Comparison of ENCODE assay signal across 12 cellular contexts in the genomic region with DNA sequence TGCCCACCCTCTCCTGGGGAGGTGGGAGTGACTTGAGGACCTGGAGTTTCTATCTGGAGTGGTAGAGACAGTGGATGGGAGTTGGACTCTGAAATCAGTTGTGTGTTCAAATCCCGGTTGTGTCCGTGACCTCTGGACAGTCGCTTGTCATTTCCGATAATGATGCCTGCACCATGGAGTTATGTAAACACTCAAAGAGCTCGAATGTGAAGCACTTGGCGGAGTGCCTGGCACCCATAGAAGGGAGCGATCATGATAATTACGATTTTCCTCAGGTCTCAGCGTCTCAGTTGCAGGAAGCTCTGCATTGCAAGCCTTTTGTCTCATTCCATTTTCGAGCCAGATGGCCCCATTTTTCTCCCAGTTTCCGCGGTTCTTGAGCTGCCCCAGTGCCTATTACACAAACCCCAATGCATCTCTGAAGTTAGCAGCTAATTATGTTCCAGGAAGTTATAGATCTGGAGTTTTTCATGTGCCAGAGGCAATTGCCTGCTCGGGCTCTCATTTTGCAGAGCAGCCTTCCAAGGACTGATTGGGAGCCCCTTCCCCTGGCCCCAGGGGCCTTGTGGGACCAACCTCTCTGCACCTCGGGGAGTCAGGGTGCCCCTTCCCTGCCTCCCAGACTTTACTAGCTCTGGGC.
DNase-seq lines count a peak whose midpoint lies in the region; ATAC-seq, FAIRE-seq and TF ChIP-seq lines count a peak whose summit lies in the region.
"Had no signal": no experiment of that assay in that cellular context is flagged by ENCODE, and none has a peak within 500 bp of the region (broad histone marks: within the 10 kb centered on the region; RNA-seq: fewer than 3 reads in every experiment).

No MANE protein-coding gene starts in this region.

- ATAC-seq in mucosa of descending colon: peak; percentile 37
- ATAC-seq in HG03175 (IDR thresholded peaks at IDR 0.05; ENCODE audit: unreplicated experiment): no peak

- no peak for TF ChIP-seq RAD21 in SK-N-SH (IDR thresholded peaks at IDR 0.05; ENCODE audit: low read length)

- no peak for TF ChIP-seq CTCF in SK-N-SH (IDR thresholded peaks at IDR 0.05)
- no peak for TF ChIP-seq CTCF in mucosa of descending colon (IDR thresholded peaks at IDR 0.05)

- no peaks in the 10 kb centered on the region for H3K9me2 ChIP-seq in SK-N-SH

- H3F3A ChIP-seq in SK-N-SH (replicated peaks; ENCODE audit: insufficient read depth): no peaks in the 10 kb centered on the region

- intact Hi-C loops in mucosa of descending colon (cut with DNase I, micrococcal nuclease): no loop called here

- no peak for FAIRE-seq in H54 (lab: Jason Lieb, UNC)
- FAIRE-seq: endothelial cell of umbilical vein, pancreas had no signal

- no peak overlapping the region for H3K4me3 ChIP-seq in SK-N-SH (ENCODE audit: low read depth in 2 of 2, low read length in 1 of 2)
- no peak overlapping the region for H3K4me3 ChIP-seq in mucosa of descending colon
- H3K4me3 ChIP-seq: pancreas, thyroid gland had no signal

- H3K36me3 ChIP-seq in SK-N-SH (replicated peaks in 1 of 2; ENCODE audit: control insufficient read depth in 1 of 2, insufficient read depth in 2 of 2, low read length in 1 of 2): no peaks in the 10 kb centered on the region
- no peaks in the 10 kb centered on the region for H3K36me3 ChIP-seq in mucosa of descending colon (ENCODE audit: low read depth)
- H3K36me3 ChIP-seq: pancreas, thyroid gland had no signal

- no peak overlapping the region for H3K9ac ChIP-seq in SK-N-SH

- no peak for TF ChIP-seq POLR2A in H54 (IDR thresholded peaks at IDR 0.05; ENCODE audit: low read depth, low read length)

- CTCF ChIA-PET in SK-N-SH (lab: Yijun Ruan, JAX): interaction anchor here (0.6 to 1.3 kb wide), 4 partner anchors 9 to 340 kb away, joined by 3 to 4 read pairs (median 3); no protein-coding TSS in a partner anchor

- H3K27me3 ChIP-seq in SK-N-SH (ENCODE audit: insufficient read depth): no peaks in the 10 kb centered on the region
- H3K27me3 ChIP-seq: pancreas, thyroid gland had no signal

- DNase-seq in D341Med (ENCODE audit: low spot score) (peak; percentile 22), NCI-H146 treated with DMSO at 0.1 percent for 48 hours (lab: John Stamatoyannopoulos, UW; ENCODE audit: unreplicated experiment) (peak; percentile 39), SK-N-SH (peak; percentile 45), mucosa of descending colon (peak in 2 of 3 donors; percentile 51 to 66), H54 (ENCODE audit: insufficient read length, low spot score) (no peak), HK-2 (ENCODE audit: unreplicated experiment) (no peak)
- DNase-seq in activated CD4-positive, alpha-beta T cell treated with anti-CD3 and anti-CD28 coated beads for 48 hours: no peak
- DNase-seq: NCI-H524 treated with DMSO at 0.1 percent for 48 hours, pancreas, thyroid gland had no signal

- H4K20me1 ChIP-seq in SK-N-SH (ENCODE audit: insufficient read depth): no peaks in the 10 kb centered on the region

- H3K9me3 ChIP-seq in SK-N-SH: no peaks in the 10 kb centered on the region
- no peaks in the 10 kb centered on the region for H3K9me3 ChIP-seq in mucosa of descending colon
- H3K9me3 ChIP-seq: pancreas, thyroid gland had no signal

- H3K4me2 ChIP-seq in SK-N-SH: no peak overlapping the region; the same call in 1 of the 2 replicates

- no peaks in the 10 kb centered on the region for H3K79me2 ChIP-seq in SK-N-SH (ENCODE audit: insufficient read depth)

- no peak for TF ChIP-seq EP300 in SK-N-SH (IDR thresholded peaks at IDR 0.05; ENCODE audit: borderline replicate concordance in 1 of 2, low read depth in 1 of 2, low read length in 1 of 2)

- POLR2A ChIA-PET in SK-N-SH (lab: Yijun Ruan, JAX): no interaction called here

- peak overlapping the region in 1 of 2 experiments; percentile 60; a peak in 2 of 4 replicates for H3K27ac ChIP-seq in SK-N-SH (ENCODE audit: low read depth in 2 of 2, low read length in 1 of 2)
- H3K27ac ChIP-seq: pancreas, thyroid gland had no signal

- H3K4me1 ChIP-seq in SK-N-SH (ENCODE audit: control insufficient read depth in 1 of 2, insufficient read depth in 2 of 2, low read depth in 1 of 2, low read length in 1 of 2) (peaks cover 0 to 23% of the 10 kb centered on the region in 2 experiments; a peak in 1 of 4 replicates), mucosa of descending colon (ENCODE audit: low read depth) (peaks cover 6% of the 10 kb centered on the region)
- H3K4me1 ChIP-seq: pancreas, thyroid gland had no signal

- H2AFZ ChIP-seq in SK-N-SH (ENCODE audit: low read depth): no peak overlapping the region

- WGBS in SK-N-SH (ENCODE audit: low lambda C conversion rate): 35% methylated on average over 11 of the region's 14 CpGs

TF ChIP-seq in SK-N-SH, 30 proteins besides CTCF, POLR2A, EP300 and RAD21:
- TF ChIP-seq CHD2 (IDR thresholded peaks at IDR 0.05; ENCODE audit: low read length, partially characterized antibody): no peak
- TF ChIP-seq GATA2 (CRISPR knock-in tag; IDR thresholded peaks at IDR 0.05): no peak
- TF ChIP-seq TAF1 (IDR thresholded peaks at IDR 0.05; ENCODE audit: borderline replicate concordance, low read depth, low read length): no peak
- no peak for TF ChIP-seq FOXJ3 (CRISPR knock-in tag; IDR thresholded peaks at IDR 0.05)
- TF ChIP-seq RCOR1 (IDR thresholded peaks at IDR 0.05; ENCODE audit: low read length): no peak
- TF ChIP-seq NRF1 (IDR thresholded peaks at IDR 0.05; ENCODE audit: low read depth, low read length): no peak
- TF ChIP-seq, protein P1, sequence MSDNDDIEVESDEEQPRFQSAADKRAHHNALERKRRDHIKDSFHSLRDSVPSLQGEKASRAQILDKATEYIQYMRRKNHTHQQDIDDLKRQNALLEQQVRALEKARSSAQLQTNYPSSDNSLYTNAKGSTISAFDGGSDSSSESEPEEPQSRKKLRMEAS (IDR thresholded peaks at IDR 0.05; ENCODE audit: low read depth): no peak
- TF ChIP-seq NFIC (IDR thresholded peaks at IDR 0.05; ENCODE audit: borderline replicate concordance): no peak
- TF ChIP-seq, protein P2, sequence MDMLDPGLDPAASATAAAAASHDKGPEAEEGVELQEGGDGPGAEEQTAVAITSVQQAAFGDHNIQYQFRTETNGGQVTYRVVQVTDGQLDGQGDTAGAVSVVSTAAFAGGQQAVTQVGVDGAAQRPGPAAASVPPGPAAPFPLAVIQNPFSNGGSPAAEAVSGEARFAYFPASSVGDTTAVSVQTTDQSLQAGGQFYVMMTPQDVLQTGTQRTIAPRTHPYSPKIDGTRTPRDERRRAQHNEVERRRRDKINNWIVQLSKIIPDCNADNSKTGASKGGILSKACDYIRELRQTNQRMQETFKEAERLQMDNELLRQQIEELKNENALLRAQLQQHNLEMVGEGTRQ (IDR thresholded peaks at IDR 0.05; ENCODE audit: borderline replicate concordance, low read depth, low read length): no peak

Comparison
In these comparisons a context has a peak if more than half of its experiments do, and no peak if none do; other contexts are left out.
1. DNase-seq: peak in D341Med (single experiment), NCI-H146 treated with DMSO at 0.1 percent for 48 hours (single experiment), SK-N-SH (single experiment) and mucosa of descending colon (2 of 3); none in H54 (single experiment), HK-2 (single experiment) and activated CD4-positive, alpha-beta T cell treated with anti-CD3 and anti-CD28 coated beads for 48 hours (single experiment).